ENCODE assay signal across 8 cellular contexts in genomic region chr16:89922477-89922883, GRCh38. TPM values are rescaled to one million over a fixed set of nuclear protein-coding genes. Genes with fewer than 3 reads are reported as not detected.
DNase-seq lines count a peak whose midpoint lies in the region; ATAC-seq and TF ChIP-seq lines count a peak whose summit lies in the region.

No MANE protein-coding gene starts in this region.

- CTCF ChIA-PET in T-cell (lab: Charles Lee) = no interaction called here

- peak overlapping the region; percentile 13 to 56 (median 55) for H3K4me3 Mint-ChIP-seq in T-cell

- peak overlapping the region in 1 of 5 donors; percentile 30 for H3K9ac ChIP-seq in subcutaneous abdominal adipose tissue (ENCODE audit: low read length in 5 of 5)

- POLR2A ChIA-PET in T-cell (lab: Charles Lee) = interaction anchor here in 1 of 2 donors (0.6 kb wide), 1 partner anchor 395 kb away, joined by 5 read pairs; no protein-coding TSS in a partner anchor

- no peaks in the 10 kb centered on the region for H3K9me3 Mint-ChIP-seq in T-cell

- H3K4me1 Mint-ChIP-seq in T-cell = peaks cover 32 to 63% (median 49%) of the 10 kb centered on the region in 3 donors

- peaks cover 38% of the 10 kb centered on the region for H3K4me1 ChIP-seq in ectodermal cell (ENCODE audit: control insufficient read depth, insufficient read depth, low read length)
- peaks cover 0 to 66% (median 47%) of the 10 kb centered on the region in 5 donors for H3K4me1 ChIP-seq in subcutaneous abdominal adipose tissue (ENCODE audit: control insufficient read depth in 5 of 5, insufficient read depth in 5 of 5, low read length in 5 of 5)

- H3K4me3 ChIP-seq in ectodermal cell (ENCODE audit: insufficient read depth, low read depth, low read length) = peak overlapping the region; percentile 76
- peak overlapping the region; percentile 27 for H3K4me3 ChIP-seq in lower leg skin (ENCODE audit: low read depth, poor library complexity, severe bottlenecking)
- H3K4me3 ChIP-seq in subcutaneous abdominal adipose tissue (ENCODE audit: low read depth in 1 of 5, low read length in 5 of 5) = peak overlapping the region in 4 of 5 donors; percentile 39 to 61 (median 48)

- TF ChIP-seq CTCF in lower leg skin (IDR thresholded peaks at IDR 0.05) = no peak

- no peaks in the 10 kb centered on the region for H3K36me3 Mint-ChIP-seq in T-cell

- H3K27ac ChIP-seq in ectodermal cell (ENCODE audit: insufficient read depth, low read depth, low read length, poor library complexity, severe bottlenecking) (peak overlapping the region; percentile 55), subcutaneous abdominal adipose tissue (ENCODE audit: low read depth, low read length) (no peak overlapping the region)

- H3K36me3 ChIP-seq in ectodermal cell (ENCODE audit: control insufficient read depth, insufficient read depth, low read length) = no peaks in the 10 kb centered on the region
- H3K36me3 ChIP-seq in subcutaneous abdominal adipose tissue (ENCODE audit: control insufficient read depth in 5 of 5, insufficient read depth in 5 of 5, low read length in 5 of 5) = no peaks in the 10 kb centered on the region

- TF ChIP-seq POLR2A in lower leg skin (IDR thresholded peaks at IDR 0.05) = no peak

- DNase-seq in CD1c-positive myeloid dendritic cell (ENCODE audit: extremely low spot score) = peak; percentile 68
- DNase-seq in HS-27A (ENCODE audit: low read depth) = peak; percentile 88
- peak in 2 of 34 experiments; percentile 18 to 19 for DNase-seq in T-cell
- peak; percentile 63 to 94 for DNase-seq in lower leg skin (ENCODE audit: low spot score in 2 of 2)
- no peak for DNase-seq in NCI-H526 treated with DMSO at 0.1 percent for 48 hours (lab: John Stamatoyannopoulos, UW)

- WGBS in ectodermal cell, 2 experiments = 0% methylated on average over 31 of the region's 31 CpGs
- 1% methylated on average over 25 to 28 of the region's 31 CpGs for WGBS in lower leg skin, 2 donors

- intact Hi-C loops in lower leg skin (cut with DNase I; ENCODE audit: low total_unique reads) = no loop called here

- H3K27me3 ChIP-seq in ectodermal cell (ENCODE audit: control insufficient read depth, insufficient read depth, low read length, poor library complexity, severe bottlenecking) = peaks cover 22% of the 10 kb centered on the region
- peaks cover 29 to 68% (median 47%) of the 10 kb centered on the region in 5 donors for H3K27me3 ChIP-seq in subcutaneous abdominal adipose tissue (ENCODE audit: control insufficient read depth in 5 of 5, insufficient read depth in 4 of 5, low read length in 5 of 5)

- H3K27me3 Mint-ChIP-seq in T-cell = peaks cover 0 to 38% of the 10 kb centered on the region in 2 donors

- ATAC-seq in T-cell (replicated peaks in 1 of 4) = no peak
- ATAC-seq in GM21447 (IDR thresholded peaks at IDR 0.05; ENCODE audit: unreplicated experiment) = no peak

- peak overlapping the region in 1 of 2 donors; percentile 15 for H3K27ac Mint-ChIP-seq in T-cell

- no peaks in the 10 kb centered on the region for H3K9me3 ChIP-seq in ectodermal cell (ENCODE audit: control insufficient read depth, low read length)
- H3K9me3 ChIP-seq in subcutaneous abdominal adipose tissue (ENCODE audit: control insufficient read depth in 5 of 5, low read length in 5 of 5) = peaks cover 0 to 3% (median 0%) of the 10 kb centered on the region in 5 donors

RNA-seq across cellular contexts. Expression of gene TUBB3, which starts 0.7 kb away (rescaled TPM):
- total RNA-seq in T-cell = 1 to 10 TPM in 1 of 5 donors, under 1 TPM in 4; 0.58 to 1.8 (median 0.93) TPM
- polyA plus RNA-seq in ectodermal cell (2013, experiment 1 of 4) = 117 TPM
- polyA plus RNA-seq in ectodermal cell (2013, experiment 2 of 4) = 106 TPM
- polyA plus RNA-seq in ectodermal cell (2013, experiment 3 of 4) = 115 TPM
- polyA plus RNA-seq in ectodermal cell (2013, experiment 4 of 4) = 130 TPM
- total RNA-seq in lower leg skin = 1 to 10 TPM; 1.9 to 7.4 (median 3.9) TPM

RNA-seq across cellular contexts. Expression of gene MC1R, which starts 3.8 kb away (rescaled TPM):
- total RNA-seq in T-cell (10 to 100 TPM; 11.7 to 13.7 (median 12.9) TPM), lower leg skin (1 to 10 TPM; 3.4 to 6.5 (median 4.5) TPM)
- 4.6 TPM for polyA plus RNA-seq in ectodermal cell (2013, experiment 1 of 4)
- polyA plus RNA-seq in ectodermal cell (2013, experiment 2 of 4) = 4.9 TPM
- 3.5 TPM for polyA plus RNA-seq in ectodermal cell (2013, experiment 3 of 4)
- 4.0 TPM for polyA plus RNA-seq in ectodermal cell (2013, experiment 4 of 4)

RNA-seq across cellular contexts. Expression of gene DEF8, which starts 26.1 kb away (rescaled TPM):
- total RNA-seq in T-cell (10 to 100 TPM; 26.4 to 54.1 (median 49.2) TPM), lower leg skin (10 to 100 TPM; 73.6 to 86.0 (median 83.7) TPM)
- 78.2 TPM for polyA plus RNA-seq in ectodermal cell (2013, experiment 1 of 4)
- 64.8 TPM for polyA plus RNA-seq in ectodermal cell (2013, experiment 2 of 4)
- polyA plus RNA-seq in ectodermal cell (2013, experiment 3 of 4) = 65.7 TPM
- 59.7 TPM for polyA plus RNA-seq in ectodermal cell (2013, experiment 4 of 4)

RNA-seq across cellular contexts. Expression of gene TCF25, which starts 49.1 kb away (rescaled TPM):
- total RNA-seq in T-cell (100 to 1,000 TPM; 289 to 400 (median 322) TPM), lower leg skin (100 to 1,000 TPM; 132 to 197 (median 147) TPM)
- 179 TPM for polyA plus RNA-seq in ectodermal cell (2013, experiment 1 of 4)
- polyA plus RNA-seq in ectodermal cell (2013, experiment 2 of 4) = 168 TPM
- polyA plus RNA-seq in ectodermal cell (2013, experiment 3 of 4) = 132 TPM
- polyA plus RNA-seq in ectodermal cell (2013, experiment 4 of 4) = 139 TPM
